18 cellular contexts compared by ENCODE assay signal in genomic region chr10:29760139-29760538, GRCh38.
DNase-seq lines count a peak whose midpoint lies in the region; ATAC-seq and TF ChIP-seq lines count a peak whose summit lies in the region.
"Had no signal": no experiment of that assay in that cellular context is flagged by ENCODE, and none has a peak within 500 bp of the region (broad histone marks: within the 10 kb centered on the region; RNA-seq: fewer than 3 reads in every experiment).

No MANE protein-coding gene starts in this region.

- no peak overlapping the region for H3K4me3 ChIP-seq in AG04450 (ENCODE audit: low read depth, low read length)
- no peak overlapping the region for H3K4me3 ChIP-seq in liver (ENCODE audit: low read depth in 1 of 3, low read length in 3 of 3)

- TF ChIP-seq CTCF in AG04450 (IDR thresholded peaks at IDR 0.05; ENCODE audit: low read depth, low read length) (no peak), liver (IDR thresholded peaks at IDR 0.05; ENCODE audit: low read depth, low read length, missing input control) (no peak), nephron (IDR thresholded peaks at IDR 0.05; ENCODE audit: unreplicated experiment in 3 of 3) (no peak)

- H3K27me3 Mint-ChIP-seq in dendritic cell treated with granulocyte-macrophage colony-stimulating factor and Interleukin-4, amounts not matched to agents 40 ng/mL and 50 ng/mL, for 4 days: no peaks in the 10 kb centered on the region
- H3K27me3 Mint-ChIP-seq in nephron (ENCODE audit: low read depth): peaks cover 7% of the 10 kb centered on the region

- peaks cover 3 to 44% (median 29%) of the 10 kb centered on the region in 4 donors for H3K4me1 ChIP-seq in liver (ENCODE audit: control insufficient read depth in 4 of 4, insufficient read depth in 4 of 4, low read length in 3 of 4)
- H3K4me1 ChIP-seq: BE2C had no signal

- no peaks in the 10 kb centered on the region for H3K9me3 Mint-ChIP-seq in dendritic cell treated with granulocyte-macrophage colony-stimulating factor and Interleukin-4, amounts not matched to agents 40 ng/mL and 50 ng/mL, for 4 days
- no peaks in the 10 kb centered on the region for H3K9me3 Mint-ChIP-seq in nephron
- H3K9me3 Mint-ChIP-seq: CD8-positive, alpha-beta memory T cell; H9 had no signal

- H3K9me3 ChIP-seq in AG04450 (ENCODE audit: control insufficient read depth, insufficient read depth, low read length) (no peaks in the 10 kb centered on the region), liver (ENCODE audit: control insufficient read depth in 4 of 4, low read length in 3 of 4) (no peaks in the 10 kb centered on the region)
- H3K9me3 ChIP-seq: BE2C had no signal

- H3K9ac ChIP-seq in liver (ENCODE audit: low read depth in 1 of 2, low read length in 2 of 2): no peak overlapping the region
- H3K9ac ChIP-seq: KMS-11 had no signal

- 22% methylated on average over 1 of the region's 1 CpG for WGBS in liver

- peak overlapping the region; percentile 70 for H3K27ac Mint-ChIP-seq in dendritic cell treated with granulocyte-macrophage colony-stimulating factor and Interleukin-4, amounts not matched to agents 40 ng/mL and 50 ng/mL, for 4 days
- H3K27ac Mint-ChIP-seq in nephron: peak overlapping the region; percentile 51 to 74 (median 54)
- H3K27ac Mint-ChIP-seq: CD4-positive, CD25-positive, alpha-beta regulatory T cell; CD8-positive, alpha-beta memory T cell; H9 had no signal

- H3K27ac ChIP-seq in AG04450 (ENCODE audit: low read depth, low read length) (peak overlapping the region; percentile 2), liver (ENCODE audit: low read depth in 1 of 2, low read length in 2 of 2) (peak overlapping the region; percentile 3 to 28)
- H3K27ac ChIP-seq: KMS-11 had no signal

- peaks cover 51% of the 10 kb centered on the region for H3K4me1 Mint-ChIP-seq in dendritic cell treated with granulocyte-macrophage colony-stimulating factor and Interleukin-4, amounts not matched to agents 40 ng/mL and 50 ng/mL, for 4 days (ENCODE audit: low read depth)
- peaks cover 31% of the 10 kb centered on the region for H3K4me1 Mint-ChIP-seq in nephron
- H3K4me1 Mint-ChIP-seq: CD4-positive, CD25-positive, alpha-beta regulatory T cell; CD8-positive, alpha-beta memory T cell had no signal

- no peak for DNase-seq in AG04450 (ENCODE audit: low read depth, low spot score)
- DNase-seq in stimulated activated CD4-positive, alpha-beta T cell treated with anti-CD3 and anti-CD28 coated beads, Interleukin-4, amount 100 ng/mL, for 1 hour: no peak
- DNase-seq: 8988T; BE2C; C1 segment of cervical spinal cord; CD4-positive, CD25-positive, alpha-beta regulatory T cell; CD8-positive, alpha-beta memory T cell; COR-L47; DMS79; GDM1; GOT3; H9 had no signal

- CTCF ChIA-PET in AG04450 (lab: Charles Lee): interaction anchor here (0.8 kb wide), 1 partner anchor 238 kb away, joined by 10 read pairs; no protein-coding TSS in a partner anchor

- H3K36me3 ChIP-seq in liver (ENCODE audit: control insufficient read depth in 4 of 4, insufficient read depth in 3 of 4, low read depth in 1 of 4, low read length in 3 of 4): no peaks in the 10 kb centered on the region
- H3K36me3 ChIP-seq: BE2C had no signal

- intact Hi-C loops in dendritic cell treated with granulocyte-macrophage colony-stimulating factor and Interleukin-4, amounts not matched to agents 40 ng/mL and 50 ng/mL, for 4 days (cut with micrococcal nuclease): loop anchor here (5.0 kb wide), 1 partner anchor 42 kb away; no protein-coding TSS in a partner anchor

- no peak for ATAC-seq in GM18909 (IDR thresholded peaks at IDR 0.05; ENCODE audit: poor library complexity, unreplicated experiment)
- no peak for ATAC-seq in HG02970 (IDR thresholded peaks at IDR 0.05; ENCODE audit: low FRiP score, unreplicated experiment)

- peak overlapping the region; percentile 4 for H3K4me3 Mint-ChIP-seq in dendritic cell treated with granulocyte-macrophage colony-stimulating factor and Interleukin-4, amounts not matched to agents 40 ng/mL and 50 ng/mL, for 4 days
- no peak overlapping the region for H3K4me3 Mint-ChIP-seq in nephron
- H3K4me3 Mint-ChIP-seq: CD4-positive, CD25-positive, alpha-beta regulatory T cell; CD8-positive, alpha-beta memory T cell; H9 had no signal

- no peak for TF ChIP-seq RAD21 in liver (IDR thresholded peaks at IDR 0.05)

- H3K27me3 ChIP-seq in AG04450 (ENCODE audit: control insufficient read depth, insufficient read depth, low read length) (no peaks in the 10 kb centered on the region), liver (ENCODE audit: control insufficient read depth in 4 of 4, insufficient read depth in 4 of 4, low read length in 3 of 4) (no peaks in the 10 kb centered on the region)
- H3K27me3 ChIP-seq: BE2C had no signal

- POLR2A ChIA-PET in AG04450 (lab: Yijun Ruan, JAX): no interaction called here

- H3K36me3 Mint-ChIP-seq in dendritic cell treated with granulocyte-macrophage colony-stimulating factor and Interleukin-4, amounts not matched to agents 40 ng/mL and 50 ng/mL, for 4 days (ENCODE audit: low read depth): no peaks in the 10 kb centered on the region
- H3K36me3 Mint-ChIP-seq in nephron (ENCODE audit: low read depth): no peaks in the 10 kb centered on the region
- H3K36me3 Mint-ChIP-seq: CD4-positive, CD25-positive, alpha-beta regulatory T cell had no signal

TF ChIP-seq in liver, 16 proteins besides CTCF, POLR2A, EP300 and RAD21:
- no peak for TF ChIP-seq EGR1 (IDR thresholded peaks at IDR 0.05; ENCODE audit: low read depth in 2 of 2)
- TF ChIP-seq HNF4A (conservative IDR thresholded peaks at IDR 0.05): peak; percentile 19 to 23
- peak; percentile 31 for TF ChIP-seq YY1 (IDR thresholded peaks at IDR 0.05)
- TF ChIP-seq JUND (IDR thresholded peaks at IDR 0.05): no peak
